Comparison of ENCODE assay signal across 16 cellular contexts in genomic region chr10:132403511-132404168, GRCh38. TPM values are rescaled to one million over a fixed set of nuclear protein-coding genes. Genes with fewer than 3 reads are reported as not detected.
DNase-seq lines count a peak whose midpoint lies in the region; ATAC-seq, FAIRE-seq and TF ChIP-seq lines count a peak whose summit lies in the region.
"Had no signal": no experiment of that assay in that cellular context is flagged by ENCODE, and none has a peak within 500 bp of the region (broad histone marks: within the 10 kb centered on the region; RNA-seq: fewer than 3 reads in every experiment).

No MANE protein-coding gene starts in this region.

- H3K23me2 ChIP-seq in H1 (ENCODE audit: low read depth, low read length): no peaks in the 10 kb centered on the region

- H4K91ac ChIP-seq in H1 (replicated peaks; ENCODE audit: insufficient read length, low read length): peak overlapping the region; percentile 3

- no peaks in the 10 kb centered on the region for H3K9me2 ChIP-seq in MM.1S (replicated peaks; ENCODE audit: insufficient read depth, low read length)

- H3K27me3 ChIP-seq in H1 (replicated peaks in 1 of 4; ENCODE audit: control insufficient read depth in 3 of 4, extremely low read depth in 1 of 4, insufficient read depth in 3 of 4, low read length in 3 of 4) (no peaks in the 10 kb centered on the region), right lobe of liver (no peaks in the 10 kb centered on the region), stomach (no peaks in the 10 kb centered on the region), MM.1S (replicated peaks; ENCODE audit: insufficient read depth, low read length) (no peaks in the 10 kb centered on the region)

- WGBS in H1 (ENCODE audit: extremely low coverage in 1 of 2, insufficient coverage in 1 of 2, insufficient read length in 1 of 2, insufficient replicate concordance in 2 of 2, low coverage in 1 of 2, low lambda C conversion rate in 2 of 2, missing lambda C conversion rate in 1 of 2), 2 experiments: 87% methylated on average over 24 of the region's 25 CpGs; no CpG with 5 or more reads in 1 of the 2 experiments
- WGBS in right lobe of liver (ENCODE audit: insufficient coverage, low coverage, low lambda C conversion rate, missing lambda C conversion rate): 90% methylated on average over 7 of the region's 25 CpGs
- 55 to 89% (median 66%) methylated on average over 7 to 25 of the region's 25 CpGs for WGBS in stomach, 5 donors

- POLR2A ChIA-PET in H1 (lab: Charles Lee; ENCODE audit: partially characterized antibody): interaction anchor here (0.7 to 2.0 kb wide), 8 partner anchors 9 to 424 kb away, joined by 3 to 8 read pairs (median 4); no protein-coding TSS in a partner anchor

- peaks cover 0 to 38% (median 20%) of the 10 kb centered on the region in 4 experiments; a peak in 6 of 7 replicates for H3K4me1 ChIP-seq in H1 (replicated peaks in 1 of 4; ENCODE audit: control insufficient read depth in 3 of 4, insufficient read depth in 4 of 4, low read length in 3 of 4)
- peaks cover 0 to 9% (median under 1%) of the 10 kb centered on the region in 4 donors for H3K4me1 ChIP-seq in right lobe of liver
- peaks cover 80 to 98% (median 89%) of the 10 kb centered on the region in 4 donors for H3K4me1 ChIP-seq in stomach
- H3K4me1 ChIP-seq in MM.1S (ENCODE audit: low read length): no peaks in the 10 kb centered on the region

- peak overlapping the region; percentile 60; the same call in 1 of the 2 replicates for H2BK12ac ChIP-seq in H1 (ENCODE audit: low read depth, low read length)

- no peak overlapping the region for H2AFZ ChIP-seq in H1 (ENCODE audit: low read length)
- H2AFZ ChIP-seq in MM.1S (ENCODE audit: low read length): no peak overlapping the region

- H2BK120ac ChIP-seq in H1 (replicated peaks; ENCODE audit: low read depth, low read length): no peak overlapping the region

- no peak for DNase-seq in H1 (ENCODE audit: low read depth in 1 of 2, low spot score in 2 of 2)
- DNase-seq in right lobe of liver: peak in 2 of 3 donors; percentile 15 to 51
- peak; percentile 69 for DNase-seq in stomach
- no peak for DNase-seq in MM.1S
- DNase-seq in stimulated activated naive CD4-positive, alpha-beta T cell (lab: John Stamatoyannopoulos, UW): no peak
- DNase-seq: caudate nucleus, HCEC 1CT, Karpas-422, NCI-H1092 treated with DMSO at 0.1 percent for 48 hours, NCI-H69, OCI-M1 had no signal

- CTCF ChIA-PET in H1 (lab: Charles Lee; ENCODE audit: partially characterized antibody): interaction anchor here (0.9 to 3.2 kb wide), 7 partner anchors 10 to 62 kb away, joined by 3 to 28 read pairs (median 5); no protein-coding TSS in a partner anchor

- no peak overlapping the region for H3K4ac ChIP-seq in H1 (replicated peaks; ENCODE audit: insufficient read length, low read depth, low read length)

- H3K23ac ChIP-seq in H1 (ENCODE audit: insufficient read length): no peak overlapping the region

- H3K4me3 ChIP-seq in H1 (ENCODE audit: extremely low read depth in 1 of 4, insufficient read depth in 2 of 4, low read depth in 3 of 4, low read length in 4 of 4) (no peak overlapping the region), right lobe of liver (no peak overlapping the region), stomach (no peak overlapping the region), MM.1S (ENCODE audit: low read length) (no peak overlapping the region)

- H3K9ac ChIP-seq in H1 (replicated peaks in 1 of 4; ENCODE audit: extremely low read depth in 1 of 4, low read depth in 3 of 4, low read length in 3 of 4) (no peak overlapping the region), MM.1S (ENCODE audit: low read length) (no peak overlapping the region)

- no peak for FAIRE-seq in H1 (lab: Jason Lieb, UNC)
- FAIRE-seq: G401.6 had no signal

- H3K56ac ChIP-seq in H1 (replicated peaks; ENCODE audit: insufficient read length, low read depth, low read length): no peak overlapping the region

- ATAC-seq in right lobe of liver (no peak), HG03135 (IDR thresholded peaks at IDR 0.05; ENCODE audit: unreplicated experiment) (no peak)
- ATAC-seq: activated CD4-positive, CD25-positive, alpha-beta regulatory T cell treated with anti-CD3 and anti-CD28 coated beads, Interleukin-2, amount 50 U/mL, for 24 hours; activated T-helper 17 cell treated with anti-CD3 and anti-CD28 coated beads, Interleukin-2, amount 50 U/mL, for 72 hours had no signal

- no peak overlapping the region for H2BK15ac ChIP-seq in H1 (ENCODE audit: low read length)

- TF ChIP-seq EP300 in Ishikawa (IDR thresholded peaks at IDR 0.05; ENCODE audit: borderline replicate concordance) (no peak), H1 (IDR thresholded peaks at IDR 0.05; ENCODE audit: borderline replicate concordance in 1 of 2, low read depth in 2 of 2, low read length in 2 of 2) (no peak), stomach (IDR thresholded peaks at IDR 0.05) (no peak)

- H3K4me2 ChIP-seq in H1 (ENCODE audit: insufficient read depth in 1 of 2, low read depth in 2 of 2, low read length in 2 of 2) (no peak overlapping the region), MM.1S (ENCODE audit: low read depth, low read length) (no peak overlapping the region)

- TF ChIP-seq POLR2A in H1 (IDR thresholded peaks at IDR 0.05; ENCODE audit: control extremely low read depth in 1 of 2, low read depth in 2 of 2, low read length in 2 of 2) (no peak), right lobe of liver (IDR thresholded peaks at IDR 0.05) (no peak), stomach (IDR thresholded peaks at IDR 0.05) (no peak)

- intact Hi-C loops in right lobe of liver (cut with DNase I) (no loop called here), stomach (cut with DNase I; ENCODE audit: low total_unique reads) (no loop called here)

- peaks cover 0 to 8% (median 2%) of the 10 kb centered on the region in 4 experiments; a peak in 3 of 8 replicates for H3K36me3 ChIP-seq in H1 (ENCODE audit: control insufficient read depth in 2 of 4, insufficient read depth in 4 of 4, low read length in 3 of 4)
- peaks cover 0 to 6% (median 2%) of the 10 kb centered on the region in 4 donors for H3K36me3 ChIP-seq in right lobe of liver
- H3K36me3 ChIP-seq in stomach: peaks cover 23 to 31% (median 28%) of the 10 kb centered on the region in 4 donors
- no peaks in the 10 kb centered on the region for H3K36me3 ChIP-seq in MM.1S (replicated peaks; ENCODE audit: insufficient read depth, low read length)

- H2BK20ac ChIP-seq in H1 (ENCODE audit: low read length): no peak overlapping the region; the same call in 1 of the 2 replicates

- TF ChIP-seq CTCF in H1 (IDR thresholded peaks at IDR 0.05; ENCODE audit: control extremely low read depth in 1 of 3, insufficient read depth in 1 of 3, low read depth in 1 of 3, low read length in 3 of 3): no peak
- TF ChIP-seq CTCF in right lobe of liver (IDR thresholded peaks at IDR 0.05): no peak
- TF ChIP-seq CTCF in stomach (IDR thresholded peaks at IDR 0.05): no peak
- no peak for TF ChIP-seq CTCF in MM.1S (IDR thresholded peaks at IDR 0.05; ENCODE audit: low read length)

- H3F3A ChIP-seq in MM.1S (ENCODE audit: insufficient read depth, low read length): no peaks in the 10 kb centered on the region

- H4K8ac ChIP-seq in H1 (ENCODE audit: extremely low read depth, insufficient read depth, low read length): no peak overlapping the region; the same call in 1 of the 2 replicates

- H3K27ac ChIP-seq in H1 (ENCODE audit: low read depth, low read length) (no peak overlapping the region), right lobe of liver (no peak overlapping the region), stomach (peak overlapping the region; percentile 23 to 99 (median 98)), MM.1S (ENCODE audit: low read length) (no peak overlapping the region)

- H3K14ac ChIP-seq in H1 (ENCODE audit: insufficient read length): no peak overlapping the region

- no peaks in the 10 kb centered on the region; the same call in 1 of the 2 replicates for H3K79me1 ChIP-seq in H1 (ENCODE audit: low read depth, low read length)

- H4K20me1 ChIP-seq in H1 (replicated peaks in 1 of 2; ENCODE audit: control insufficient read depth in 1 of 2, insufficient read depth in 2 of 2, low read length in 2 of 2) (peaks cover 0 to 3% of the 10 kb centered on the region in 2 experiments), MM.1S (ENCODE audit: insufficient read depth, low read length) (no peaks in the 10 kb centered on the region)

- H4K5ac ChIP-seq in H1 (ENCODE audit: insufficient read length, low read depth, low read length): no peak overlapping the region

- peak overlapping the region; percentile 24; the same call in 1 of the 2 replicates for H3K18ac ChIP-seq in H1 (ENCODE audit: extremely low read depth, low read length)

- TF ChIP-seq RAD21 in Ishikawa (IDR thresholded peaks at IDR 0.05; ENCODE audit: low read depth) (no peak), H1 (IDR thresholded peaks at IDR 0.05 in 1 of 2, conservative IDR thresholded peaks at IDR 0.05 in 1 of 2; ENCODE audit: low read depth in 2 of 2, low read length in 2 of 2) (no peak)

- H3K9me3 ChIP-seq in H1 (ENCODE audit: insufficient read depth in 2 of 2, low read depth in 1 of 2, low read length in 1 of 2) (no peaks in the 10 kb centered on the region), right lobe of liver (no peaks in the 10 kb centered on the region), stomach (no peaks in the 10 kb centered on the region), MM.1S (replicated peaks; ENCODE audit: insufficient read depth, low read length) (no peaks in the 10 kb centered on the region)

- peak overlapping the region; percentile 75; the same call in 1 of the 2 replicates for H2BK5ac ChIP-seq in H1 (ENCODE audit: low read depth, low read length)

- H3K79me2 ChIP-seq in H1 (ENCODE audit: control insufficient read depth in 1 of 2, insufficient read depth in 2 of 2, low read length in 2 of 2): no peaks in the 10 kb centered on the region
- no peaks in the 10 kb centered on the region for H3K79me2 ChIP-seq in MM.1S (ENCODE audit: low read length)

- no peak overlapping the region for H2AK5ac ChIP-seq in H1 (ENCODE audit: low read depth, low read length)

TF ChIP-seq in Ishikawa, 13 proteins besides CTCF, POLR2A, EP300 and RAD21 (continues in another document):
- TF ChIP-seq TAF1 (IDR thresholded peaks at IDR 0.05; ENCODE audit: low read depth) (no peak), YY1 (IDR thresholded peaks at IDR 0.05; ENCODE audit: low read depth) (no peak)

TF ChIP-seq in H1, 55 proteins besides CTCF, POLR2A, EP300 and RAD21 (continues in another document):
- TF ChIP-seq CBX8 (IDR thresholded peaks at IDR 0.05; ENCODE audit: borderline replicate concordance, low read depth, low read length): no peak

RNA-seq across cellular contexts. Expression of gene PWWP2B, which starts 6.6 kb away (rescaled TPM):
- 10.8 and 11.0 TPM in 2 replicates for total RNA-seq in H1 (2021; fragmentation: NEBNext Ultra II Directional; extraction: Animal tissue kit (Norgen Biotek cat#: 25700))
- 5.3 and 9.4 TPM in 2 replicates for polyA plus RNA-seq in H1 (2011; rRNA removed)
- polyA plus RNA-seq in H1 (2011; cell fraction: cytosol; rRNA removed): 7.2 TPM
- polyA plus RNA-seq in H1 (2011; cell fraction: nucleus; rRNA removed): 17.0 TPM
- 4.8 to 8.4 TPM (median 8.0 TPM) in 4 replicates for polyA plus RNA-seq in H1 (2012, experiment 1 of 2)
- 6.0 TPM for polyA plus RNA-seq in H1 (2012, experiment 2 of 2)
- 6.0 TPM for polyA plus RNA-seq in H1 (2013, experiment 1 of 2)
- polyA plus RNA-seq in H1 (2013, experiment 2 of 2): 5.5 TPM
- polyA minus RNA-seq in H1 (2011; rRNA and poly(A)+ RNA removed): 1.2 and 1.4 TPM in 2 replicates
- polyA minus RNA-seq in H1 (2011; cell fraction: cytosol; rRNA and poly(A)+ RNA removed): 5.2 TPM
- 7.0 TPM for polyA minus RNA-seq in H1 (2011; cell fraction: nucleus; rRNA and poly(A)+ RNA removed)
- total RNA-seq in right lobe of liver: 10 to 100 TPM in 1 of 6 experiments, 1 to 10 TPM in 5; 3.0 to 12.2 (median 5.1) TPM
- 100 to 1,000 TPM in 1 of 5 donors, 10 to 100 TPM in 3, 1 to 10 TPM in 1; 8.5 to 167 (median 22.9) TPM for total RNA-seq in stomach
- polyA plus RNA-seq in stomach: 10 to 100 TPM; 14.2 to 24.4 (median 22.7) TPM

Comparison
In these comparisons a context has a peak if more than half of its experiments do, and no peak if none do; other contexts are left out.
1. DNase-seq: peak in right lobe of liver (2 of 3) and stomach (single experiment); none in H1 (0 of 2), MM.1S (single experiment) and stimulated activated naive CD4-positive, alpha-beta T cell (0 of 6).
2. H3K27ac ChIP-seq: peak in stomach (5 of 5); none in H1 (single experiment), right lobe of liver (0 of 3) and MM.1S (single experiment).